ENCODE assay signal across 22 cellular contexts in the genomic region with DNA sequence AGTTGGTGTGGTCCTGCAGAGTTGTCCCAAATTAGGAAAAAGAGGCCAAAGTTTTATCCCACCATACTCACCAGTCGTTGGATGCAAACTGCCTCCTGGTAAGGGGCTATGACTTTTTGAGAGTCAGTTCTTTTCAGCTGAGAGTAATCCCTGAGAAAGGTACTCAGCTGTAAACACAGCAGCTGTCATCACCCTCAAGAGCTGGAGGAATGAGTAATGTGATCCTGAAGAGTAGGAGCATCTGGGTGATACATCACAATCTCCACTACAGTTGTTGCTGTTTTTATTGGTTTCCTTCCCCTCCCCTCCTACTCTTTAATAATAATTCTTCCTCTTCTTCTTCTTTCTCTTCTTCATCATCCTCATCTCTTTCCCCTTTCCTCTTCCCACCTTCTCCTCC.
"Had no signal": no experiment of that assay in that cellular context is flagged by ENCODE, and none has a peak within 500 bp of the region (broad histone marks: within the 10 kb centered on the region; RNA-seq: fewer than 3 reads in every experiment).

No MANE protein-coding gene starts in this region.

- H3K9me3 Mint-ChIP-seq: activated CD4-positive, alpha-beta T cell treated with anti-CD3 and anti-CD28 coated beads, Interleukin-2, amount 10 ng/mL, durations not matched to agents 24 days and 14 days; activated T-cell treated with anti-CD3 and anti-CD28 coated beads, Interleukin-2, amount 50 U/mL, for 4 hours; memory B cell; naive thymus-derived CD4-positive, alpha-beta T cell had no signal

- H3K27ac Mint-ChIP-seq: activated CD8-positive, alpha-beta T cell treated with anti-CD3 and anti-CD28 coated beads, Interleukin-2, amount 10 ng/mL, durations not matched to agents 7 days and 5 days; memory B cell had no signal

- H3K27ac ChIP-seq: coronary artery, gastroesophageal sphincter, heart right ventricle, prostate gland, right atrium auricular region, skin epidermis, thoracic aorta, upper lobe of left lung had no signal

- H3K4me3 ChIP-seq: coronary artery, gastroesophageal sphincter, heart right ventricle, mucosa of descending colon, prostate gland, right atrium auricular region, skin epidermis, thoracic aorta, upper lobe of left lung had no signal

- ATAC-seq: activated CD8-positive, alpha-beta T cell treated with anti-CD3 and anti-CD28 coated beads, Interleukin-2, amount 10 ng/mL, durations not matched to agents 7 days and 5 days; activated T-cell treated with anti-CD3 and anti-CD28 coated beads, Interleukin-2, amount 50 U/mL, for 4 hours; esophagus mucosa; gastroesophageal sphincter; heart right ventricle; mucosa of descending colon; naive thymus-derived CD4-positive, alpha-beta T cell had no signal

- H3K4me1 ChIP-seq: prostate gland, right atrium auricular region had no signal

- H3K4me3 Mint-ChIP-seq: activated CD4-positive, alpha-beta T cell treated with anti-CD3 and anti-CD28 coated beads, Interleukin-2, amount 10 ng/mL, durations not matched to agents 24 days and 14 days; activated CD8-positive, alpha-beta T cell treated with anti-CD3 and anti-CD28 coated beads, Interleukin-2, amount 10 ng/mL, durations not matched to agents 7 days and 5 days; activated T-cell treated with anti-CD3 and anti-CD28 coated beads, Interleukin-2, amount 50 U/mL, for 4 hours; memory B cell had no signal

- H3K27me3 ChIP-seq: gastroesophageal sphincter, right atrium auricular region, upper lobe of left lung had no signal

- DNase-seq: activated CD4-positive, alpha-beta T cell treated with anti-CD3 and anti-CD28 coated beads, Interleukin-2, amount 10 ng/mL, durations not matched to agents 24 days and 14 days; activated CD4-positive, CD25-positive, alpha-beta regulatory T cell; activated CD8-positive, alpha-beta T cell treated with anti-CD3 and anti-CD28 coated beads, Interleukin-2, amount 10 ng/mL, durations not matched to agents 7 days and 5 days; activated effector memory CD4-positive, alpha-beta T cell treated with anti-CD3 and anti-CD28 coated beads, Interleukin-2, amount 50 U/mL, for 16 hours; activated naive CD4-positive, alpha-beta T cell treated with anti-CD3 and anti-CD28 coated beads, Interleukin-2, amount 50 U/mL, for 16 hours; activated T-cell treated with anti-CD3 and anti-CD28 coated beads, Interleukin-2, amount 50 U/mL, for 4 hours; aorta; heart right ventricle; mucosa of descending colon; naive thymus-derived CD4-positive, alpha-beta T cell; stimulated activated CD4-positive, alpha-beta T cell treated with anti-CD3 and anti-CD28 coated beads, Interleukin-15, amount 100 ng/mL, for 24 hours; stimulated activated CD4-positive, alpha-beta T cell treated with anti-CD3 and anti-CD28 coated beads, Interleukin-2, amount 100 ng/mL, for 48 hours; T-helper 9 cell; upper lobe of left lung had no signal

- H3K27me3 Mint-ChIP-seq: activated CD4-positive, alpha-beta T cell treated with anti-CD3 and anti-CD28 coated beads, Interleukin-2, amount 10 ng/mL, durations not matched to agents 24 days and 14 days; memory B cell; naive thymus-derived CD4-positive, alpha-beta T cell had no signal

- H3K9me3 ChIP-seq: gastroesophageal sphincter, heart right ventricle, mucosa of descending colon, prostate gland, right atrium auricular region, thoracic aorta, upper lobe of left lung had no signal

- H3K36me3 ChIP-seq: gastroesophageal sphincter, heart right ventricle, prostate gland, right atrium auricular region, thoracic aorta, upper lobe of left lung had no signal
